Comparison of ENCODE assay signal across 8 cellular contexts in the genomic region with DNA sequence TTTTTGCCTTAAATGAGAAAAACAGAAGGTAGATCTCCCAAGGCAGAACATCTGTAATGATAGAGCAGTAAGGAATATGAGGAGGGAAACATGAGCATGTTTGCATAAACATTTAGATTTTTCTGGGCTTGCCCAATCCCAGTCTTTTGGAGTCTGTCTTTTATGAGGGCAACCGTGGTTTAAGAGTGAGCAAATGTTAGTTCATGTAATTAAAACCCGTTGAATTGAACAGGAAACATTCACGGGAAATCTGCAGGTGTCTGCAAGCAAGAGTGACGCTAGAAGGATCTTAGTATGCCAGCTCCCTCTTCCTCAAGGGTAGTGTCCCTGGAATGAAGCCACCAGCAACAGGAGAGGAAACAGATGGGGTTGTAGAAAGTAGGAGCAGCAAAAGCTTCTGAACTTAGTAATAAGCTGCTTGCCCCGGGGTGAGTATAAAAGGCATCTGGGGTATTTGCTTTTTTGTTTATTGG.
DNase-seq lines count a peak whose midpoint lies in the region; ATAC-seq and TF ChIP-seq lines count a peak whose summit lies in the region.

No MANE protein-coding gene starts in this region.

- H3K27ac ChIP-seq in BLaER1 treated with 17β-estradiol and CSF1 and Interleukin-3, amounts not matched to agents 10 nM and 100 nM, result peak overlapping the region in 8 of 11 experiments; percentile 42 to 90 (median 67); a peak in 11 of 22 replicates
- peak overlapping the region; percentile 70 to 89; a peak in 3 of 4 replicates for H3K27ac ChIP-seq in SK-N-SH (ENCODE audit: low read depth in 2 of 2, low read length in 1 of 2)

- H2AFZ ChIP-seq in SK-N-SH (ENCODE audit: low read depth), result peak overlapping the region; percentile 30; the same call in 1 of the 2 replicates

- H3K9me2 ChIP-seq in SK-N-SH, result no peaks in the 10 kb centered on the region

- POLR2A ChIA-PET in SK-N-SH (lab: Yijun Ruan, JAX), result no interaction called here

- no peak for TF ChIP-seq EP300 in SK-N-SH (IDR thresholded peaks at IDR 0.05; ENCODE audit: borderline replicate concordance in 1 of 2, low read depth in 1 of 2, low read length in 1 of 2)

- H3K9ac ChIP-seq in BLaER1 treated with 17β-estradiol and CSF1 and Interleukin-3, amounts not matched to agents 10 nM and 100 nM, result peak overlapping the region in 3 of 11 experiments; percentile 74 to 81 (median 75); a peak in 6 of 22 replicates
- peak overlapping the region; percentile 4; the same call in 1 of the 2 replicates for H3K9ac ChIP-seq in SK-N-SH

- 46% methylated on average over 5 of the region's 5 CpGs for WGBS in SK-N-SH (ENCODE audit: low lambda C conversion rate)

- peaks cover 34 to 81% (median 41%) of the 10 kb centered on the region in 10 experiments for H3K4me1 ChIP-seq in BLaER1 treated with 17β-estradiol and CSF1 and Interleukin-3, amounts not matched to agents 10 nM and 100 nM
- H3K4me1 ChIP-seq in SK-N-SH (ENCODE audit: control insufficient read depth in 1 of 2, insufficient read depth in 2 of 2, low read depth in 1 of 2, low read length in 1 of 2), result peaks cover 23 to 51% of the 10 kb centered on the region in 2 experiments

- no peak for TF ChIP-seq POLR2A in erythroblast (IDR thresholded peaks at IDR 0.05; ENCODE audit: low read length)

- peak overlapping the region in 1 of 10 experiments; percentile 6; a peak in 1 of 20 replicates for H3K4me3 ChIP-seq in BLaER1 treated with 17β-estradiol and CSF1 and Interleukin-3, amounts not matched to agents 10 nM and 100 nM
- H3K4me3 ChIP-seq in SK-N-SH (ENCODE audit: low read depth in 2 of 2, low read length in 1 of 2) (no peak overlapping the region), skeletal muscle cell (ENCODE audit: low read depth, low read length) (no peak overlapping the region)

- no peak for TF ChIP-seq CTCF in SK-N-SH (IDR thresholded peaks at IDR 0.05)

- H4K20me1 ChIP-seq in BLaER1 treated with 17β-estradiol and CSF1 and Interleukin-3, amounts not matched to agents 10 nM and 100 nM, result no peaks in the 10 kb centered on the region
- H4K20me1 ChIP-seq in SK-N-SH (ENCODE audit: insufficient read depth), result no peaks in the 10 kb centered on the region

- H3K79me2 ChIP-seq in SK-N-SH (ENCODE audit: insufficient read depth), result no peaks in the 10 kb centered on the region

- ATAC-seq in HG02610 (IDR thresholded peaks at IDR 0.05; ENCODE audit: unreplicated experiment) (no peak), HG03439 (IDR thresholded peaks at IDR 0.05; ENCODE audit: unreplicated experiment) (no peak)

- H3K9me3 ChIP-seq in BLaER1 treated with 17β-estradiol and CSF1 and Interleukin-3, amounts not matched to agents 10 nM and 100 nM (replicated peaks in 1 of 11), result no peaks in the 10 kb centered on the region
- no peaks in the 10 kb centered on the region for H3K9me3 ChIP-seq in SK-N-SH

- peak overlapping the region; percentile 73 to 86 (median 82) for H3K4me2 ChIP-seq in BLaER1 treated with 17β-estradiol and CSF1 and Interleukin-3, amounts not matched to agents 10 nM and 100 nM
- H3K4me2 ChIP-seq in SK-N-SH, result peak overlapping the region; percentile 66

- no peaks in the 10 kb centered on the region for H3K36me3 ChIP-seq in BLaER1 treated with 17β-estradiol and CSF1 and Interleukin-3, amounts not matched to agents 10 nM and 100 nM
- H3K36me3 ChIP-seq in SK-N-SH (replicated peaks in 1 of 2; ENCODE audit: control insufficient read depth in 1 of 2, insufficient read depth in 2 of 2, low read length in 1 of 2), result no peaks in the 10 kb centered on the region

- CTCF ChIA-PET in SK-N-SH (lab: Yijun Ruan, JAX), result interaction anchor here (0.9 kb wide), 1 partner anchor 110 kb away, joined by 3 read pairs; no protein-coding TSS in a partner anchor

- DNase-seq in HT-29 (ENCODE audit: low spot score), result peak; percentile 66
- DNase-seq in SK-N-SH, result no peak
- DNase-seq in fibroblast of peridontal ligament (ENCODE audit: extremely low read depth), result peak; percentile 70
- DNase-seq in skeletal muscle cell (ENCODE audit: low read depth), result peak; percentile 26
- no peak for DNase-seq in erythroblast (lab: John Stamatoyannopoulos, UW)

- peaks cover 42% of the 10 kb centered on the region for H3F3A ChIP-seq in SK-N-SH (replicated peaks; ENCODE audit: insufficient read depth)

- TF ChIP-seq RAD21 in SK-N-SH (IDR thresholded peaks at IDR 0.05; ENCODE audit: low read length), result no peak

- H3K27me3 ChIP-seq in BLaER1 treated with 17β-estradiol and CSF1 and Interleukin-3, amounts not matched to agents 10 nM and 100 nM, result no peaks in the 10 kb centered on the region
- no peaks in the 10 kb centered on the region for H3K27me3 ChIP-seq in SK-N-SH (ENCODE audit: insufficient read depth)

TF ChIP-seq in SK-N-SH, 30 proteins besides CTCF, POLR2A, EP300 and RAD21:
- TF ChIP-seq NFIC (IDR thresholded peaks at IDR 0.05; ENCODE audit: borderline replicate concordance), result peak; percentile 29; the same call in 1 of the 2 replicates
- no peak for TF ChIP-seq TAF1 (IDR thresholded peaks at IDR 0.05; ENCODE audit: borderline replicate concordance, low read depth, low read length)
- TF ChIP-seq, protein P1, sequence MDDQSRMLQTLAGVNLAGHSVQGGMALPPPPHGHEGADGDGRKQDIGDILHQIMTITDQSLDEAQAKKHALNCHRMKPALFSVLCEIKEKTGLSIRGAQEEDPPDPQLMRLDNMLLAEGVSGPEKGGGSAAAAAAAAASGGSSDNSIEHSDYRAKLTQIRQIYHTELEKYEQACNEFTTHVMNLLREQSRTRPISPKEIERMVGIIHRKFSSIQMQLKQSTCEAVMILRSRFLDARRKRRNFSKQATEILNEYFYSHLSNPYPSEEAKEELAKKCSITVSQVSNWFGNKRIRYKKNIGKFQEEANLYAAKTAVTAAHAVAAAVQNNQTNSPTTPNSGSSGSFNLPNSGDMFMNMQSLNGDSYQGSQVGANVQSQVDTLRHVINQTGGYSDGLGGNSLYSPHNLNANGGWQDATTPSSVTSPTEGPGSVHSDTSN (IDR thresholded peaks at IDR 0.05), result no peak
- no peak for TF ChIP-seq USF1 (IDR thresholded peaks at IDR 0.05; ENCODE audit: borderline replicate concordance, low read depth)
- no peak for TF ChIP-seq GABPA (IDR thresholded peaks at IDR 0.05; ENCODE audit: low read depth)
- no peak for TF ChIP-seq POLR2AphosphoS5 (IDR thresholded peaks at IDR 0.05; ENCODE audit: low read depth, low read length)
- peak; percentile 45 for TF ChIP-seq TCF12 (IDR thresholded peaks at IDR 0.05)
- TF ChIP-seq EZH2phosphoT487 (IDR thresholded peaks at IDR 0.05; ENCODE audit: borderline replicate concordance, low read depth), result no peak
- no peak for TF ChIP-seq SIN3A (IDR thresholded peaks at IDR 0.05; ENCODE audit: borderline replicate concordance, low read depth, low read length)

Comparison
In these comparisons a context has a peak if more than half of its experiments do, and no peak if none do; other contexts are left out.
1. DNase-seq: peak in HT-29 (single experiment), fibroblast of peridontal ligament (single experiment) and skeletal muscle cell (single experiment); none in SK-N-SH (single experiment) and erythroblast (0 of 2).